19 cellular contexts compared by ENCODE assay signal in genomic region chr2:227511239-227511930, GRCh38. TPM values are rescaled to one million over a fixed set of nuclear protein-coding genes. Genes with fewer than 3 reads are reported as not detected.
DNase-seq lines count a peak whose midpoint lies in the region; ATAC-seq, FAIRE-seq and TF ChIP-seq lines count a peak whose summit lies in the region.
"Had no signal": no experiment of that assay in that cellular context is flagged by ENCODE, and none has a peak within 500 bp of the region (broad histone marks: within the 10 kb centered on the region; RNA-seq: fewer than 3 reads in every experiment).

No MANE protein-coding gene starts in this region.

- no peak for DNase-seq in GM12891 (ENCODE audit: insufficient read length, low spot score)
- DNase-seq in K562 (ENCODE audit: extremely low read depth in 1 of 4, low spot score in 3 of 4), result peak in 3 of 4 experiments; percentile 9 to 60 (median 34)
- DNase-seq in left colon, result no peak
- no peak for DNase-seq in MG63
- DNase-seq in NCI-H226, result no peak
- no peak for DNase-seq in PC-3
- DNase-seq in activated CD4-positive, alpha-beta T cell treated with anti-CD3 and anti-CD28 coated beads for 4 hours, result no peak
- DNase-seq: activated CD4-positive, CD25-positive, alpha-beta regulatory T cell treated with anti-CD3 and anti-CD28 coated beads, Interleukin-2, amount 50 U/mL, for 72 hours; activated naive CD8-positive, alpha-beta T cell treated with anti-CD3 and anti-CD28 coated beads, Interleukin-2, amount 50 U/mL, for 24 hours; cortex of kidney; DMS79 treated with DMSO at 0.1 percent for 48 hours; HCEC 1CT; NCI-H524; psoas muscle; stimulated activated CD4-positive, alpha-beta T cell treated with anti-CD3 and anti-CD28 coated beads, Interleukin-1b, Interleukin-23, amount 100 ng/mL, for 48 hours; T-helper 9 cell had no signal

- ATAC-seq in K562, result peak; percentile 78
- ATAC-seq in left colon, result peak; percentile 47
- no peak for ATAC-seq in PC-3
- ATAC-seq: activated naive CD8-positive, alpha-beta T cell treated with anti-CD3 and anti-CD28 coated beads, Interleukin-2, amount 50 U/mL, for 24 hours; gastroesophageal sphincter; stimulated activated memory B cell treated with anti-CD40 and anti-IgM and Interleukin-4, amounts not matched to agents 10 μg/mL and 1 μg/mL and 100 μg/mL, for 72 hours had no signal

- H2AFZ ChIP-seq in K562 (ENCODE audit: low read depth, low read length) (no peak overlapping the region), PC-3 (ENCODE audit: low read length) (no peak overlapping the region)

- no peak for TF ChIP-seq RAD21 in K562 (CRISPR knock-in tag; conservative IDR thresholded peaks at IDR 0.05 in 1 of 2, IDR thresholded peaks at IDR 0.05 in 1 of 2)

- H3K4me3 ChIP-seq in K562, result no peak overlapping the region
- no peak overlapping the region for H3K4me3 ChIP-seq in MG63
- H3K4me3 ChIP-seq in PC-3 (ENCODE audit: low read length), result no peak overlapping the region
- H3K4me3 ChIP-seq: gastroesophageal sphincter, psoas muscle had no signal

- BruUV-seq in K562 (replicated peaks; lab: Mats Ljungman, UMichigan) (no TSS peak), PC-3 (replicated peaks; lab: Mats Ljungman, UMichigan) (no TSS peak)

- H4K20me1 ChIP-seq in K562 (replicated peaks; ENCODE audit: control insufficient read depth, insufficient read depth, low read length), result peaks cover 20% of the 10 kb centered on the region; the same call in 1 of the 2 replicates
- H4K20me1 ChIP-seq in PC-3 (ENCODE audit: low read length), result peaks cover 57% of the 10 kb centered on the region

- in situ Hi-C loops in K562 (cut with MboI), result no loop called here

- no peaks in the 10 kb centered on the region for H3K27me3 ChIP-seq in K562 (ENCODE audit: control insufficient read depth in 2 of 2, insufficient read depth in 2 of 2, low read length in 2 of 2)
- H3K27me3 ChIP-seq in MG63, result no peaks in the 10 kb centered on the region
- H3K27me3 ChIP-seq in PC-3 (ENCODE audit: low read length), result no peaks in the 10 kb centered on the region
- H3K27me3 ChIP-seq: gastroesophageal sphincter had no signal

- H3K9me2 ChIP-seq in PC-3 (replicated peaks; ENCODE audit: low read length), result no peaks in the 10 kb centered on the region

- POLR2A ChIA-PET in K562 (lab: Yijun Ruan, JAX) (interaction anchor here (0.6 kb wide), 1 partner anchor 56 kb away, joined by 3 read pairs; no protein-coding TSS in a partner anchor), PC-3 (lab: Charles Lee; ENCODE audit: unreplicated experiment) (no interaction called here)

- CTCF ChIA-PET in K562 (lab: Yijun Ruan, JAX; ENCODE audit: low intra/inter-chr PET ratio), result no interaction called here
- CTCF ChIA-PET in PC-3 (lab: Charles Lee), result no interaction called here

- TF ChIP-seq POLR2A in GM12891 (IDR thresholded peaks at IDR 0.05; ENCODE audit: low read depth, low read length) (no peak), K562 (conservative IDR thresholded peaks at IDR 0.05) (no peak)

- H3K4me1 ChIP-seq in K562 (replicated peaks in 1 of 2; ENCODE audit: control insufficient read depth in 2 of 2, insufficient read depth in 2 of 2, low read length in 2 of 2) (peaks cover 0 to 23% of the 10 kb centered on the region in 2 experiments; a peak in 3 of 5 replicates), PC-3 (ENCODE audit: insufficient read depth, low read length) (peaks cover 30% of the 10 kb centered on the region)

- H3K27ac ChIP-seq in 22Rv1 (peak overlapping the region; percentile 50), K562 (ENCODE audit: extremely low read depth, low read depth, low read length) (peak overlapping the region; percentile 61; the same call in 1 of the 3 replicates), PC-3 (ENCODE audit: low read length) (no peak overlapping the region)
- H3K27ac ChIP-seq: gastroesophageal sphincter, psoas muscle had no signal

- H3K9me3 ChIP-seq in K562 (replicated peaks; ENCODE audit: control insufficient read depth, insufficient read depth, low read depth, low read length) (no peaks in the 10 kb centered on the region), MG63 (no peaks in the 10 kb centered on the region), PC-3 (ENCODE audit: low read length) (no peaks in the 10 kb centered on the region)
- H3K9me3 ChIP-seq: gastroesophageal sphincter, psoas muscle had no signal

- no peaks in the 10 kb centered on the region for H3K9me1 ChIP-seq in K562 (ENCODE audit: control insufficient read depth, insufficient read depth, low read length)

- H3F3A ChIP-seq in PC-3 (ENCODE audit: low read length, unreplicated experiment), result no peaks in the 10 kb centered on the region

- no peak for TF ChIP-seq CTCF in 22Rv1 (IDR thresholded peaks at IDR 0.05)
- TF ChIP-seq CTCF in K562 (IDR thresholded peaks at IDR 0.05 in 2 of 3, conservative IDR thresholded peaks at IDR 0.05 in 1 of 3; ENCODE audit: insufficient read depth in 2 of 3, low read depth in 1 of 3, low read length in 3 of 3), result no peak
- no peak for TF ChIP-seq CTCF in PC-3 (conservative IDR thresholded peaks at IDR 0.05; ENCODE audit: low read depth, low read length)

- H3K36me3 ChIP-seq in K562 (ENCODE audit: control insufficient read depth, insufficient read depth, low read length), result peaks cover 6% of the 10 kb centered on the region; the same call in 2 of the 3 replicates
- H3K36me3 ChIP-seq in MG63, result peaks cover 2% of the 10 kb centered on the region; the same call in 1 of the 2 replicates
- H3K36me3 ChIP-seq in PC-3 (ENCODE audit: low read depth, low read length), result no peaks in the 10 kb centered on the region
- H3K36me3 ChIP-seq: gastroesophageal sphincter had no signal

- H3K4me2 ChIP-seq in K562 (ENCODE audit: insufficient read depth, low read length), result no peak overlapping the region; the same call in 1 of the 2 replicates
- no peak overlapping the region for H3K4me2 ChIP-seq in PC-3 (ENCODE audit: low read length)

- H3K9ac ChIP-seq in K562 (ENCODE audit: insufficient read depth in 1 of 2, low read depth in 2 of 2, low read length in 2 of 2) (no peak overlapping the region), PC-3 (ENCODE audit: low read length) (no peak overlapping the region)

- FAIRE-seq in GM12891 (lab: Jason Lieb, UNC) (peak; percentile 81), K562 (lab: Jason Lieb, UNC) (peak; percentile 71)

- TF ChIP-seq EP300 in K562 (IDR thresholded peaks at IDR 0.05; ENCODE audit: low read length), result no peak

- WGBS in K562 (ENCODE audit: insufficient coverage, low coverage, missing lambda C conversion rate), result 25% methylated on average over 4 of the region's 4 CpGs

- intact Hi-C loops in K562 (cut with micrococcal nuclease), result loop anchor here (5.0 kb wide), 1 partner anchor 39 kb away; the partner anchor contains the start of gene AGFG1
- intact Hi-C loops in left colon (cut with DNase I, micrococcal nuclease), result no loop called here
- intact Hi-C loops in PC-3 (cut with micrococcal nuclease), result no loop called here

- H3K79me2 ChIP-seq in K562 (ENCODE audit: control insufficient read depth, insufficient read depth, low read length), result peaks cover 99% of the 10 kb centered on the region
- peaks cover 100% of the 10 kb centered on the region for H3K79me2 ChIP-seq in PC-3 (ENCODE audit: low read length)

TF ChIP-seq in GM12891, 5 proteins besides CTCF, POLR2A, EP300 and RAD21:
- no peak for TF ChIP-seq POLR2AphosphoS5 (IDR thresholded peaks at IDR 0.05; ENCODE audit: low read depth, low read length)
- no peak for TF ChIP-seq POU2F2 (IDR thresholded peaks at IDR 0.05; ENCODE audit: low read depth, low read length)
- TF ChIP-seq PAX5 (IDR thresholded peaks at IDR 0.05; ENCODE audit: insufficient read depth, low read length, severe bottlenecking), result no peak
- TF ChIP-seq SPI1 (IDR thresholded peaks at IDR 0.05; ENCODE audit: low read depth, low read length), result no peak

TF ChIP-seq in K562, 482 proteins besides CTCF, POLR2A, EP300 and RAD21 (continues in another document):
- TF ChIP-seq ZNF717 (CRISPR knock-in tag; IDR thresholded peaks at IDR 0.05) (no peak), KLF13 (tag; IDR thresholded peaks at IDR 0.05; ENCODE audit: borderline replicate concordance, low read depth) (0 out of 2 replicates have a peak, but pooled peaks have one; percentile 27), CREM (IDR thresholded peaks at IDR 0.05; ENCODE audit: low read depth) (peak; percentile 79)

RNA-seq across cellular contexts. Expression of gene AGFG1, which starts 39.4 kb away (rescaled TPM):
- 46.8 TPM for polyA plus RNA-seq in GM12891 (2012; ENCODE audit: low read depth, missing spikeins)
- total RNA-seq in K562 (2011; cell fraction: chromatin; rRNA removed; ENCODE audit: low replicate concordance), result 31.0 and 37.9 TPM in 2 replicates
- total RNA-seq in K562 (2011; cell fraction: nucleolus; rRNA removed), result 14.8 and 17.1 TPM in 2 replicates
- total RNA-seq in K562 (2011; cell fraction: nucleoplasm; rRNA removed), result 16.6 and 31.9 TPM in 2 replicates
- total RNA-seq in K562 (2014; rRNA removed), result 18.1 and 27.0 TPM in 2 replicates
- total RNA-seq in K562 (2014; rRNA removed; fragmentation: Illumina TruSeq; extraction: Trizol), result 38.1 and 47.1 TPM in 2 replicates
- 37.4 and 37.9 TPM in 2 replicates for total RNA-seq in K562 (2015; rRNA removed; fragmentation: Illumina TruSeq; extraction: Trizol)
- total RNA-seq in K562 (2021), result 51.2 and 51.3 TPM in 2 replicates
- polyA plus RNA-seq in K562 (2011; rRNA removed), result 79.5 and 97.5 TPM in 2 replicates
- polyA plus RNA-seq in K562 (2011; cell fraction: cytosol; rRNA removed), result 88.8 TPM in 2 replicates
- 65.1 and 73.6 TPM in 2 replicates for polyA plus RNA-seq in K562 (2011; cell fraction: nucleus; rRNA removed)
- 27.7 and 28.0 TPM in 2 replicates for polyA plus RNA-seq in K562 (2012)
- polyA plus RNA-seq in K562 (2014; fragmentation: Illumina TruSeq; extraction: Trizol), result 35.3 and 36.0 TPM in 2 replicates
- 10 to 100 TPM; 11.2 to 14.0 TPM for polyA plus RNA-seq in K562 (2014; fragmentation: Nextera tagmentation; extraction: Ambion mirVana)
- polyA plus RNA-seq in K562 (2014; rRNA removed), result 17.1 and 28.7 TPM in 2 replicates
- 120 and 162 TPM in 2 replicates for polyA minus RNA-seq in K562 (2011; rRNA and poly(A)+ RNA removed)
- polyA minus RNA-seq in K562 (2011; cell fraction: cytosol; rRNA and poly(A)+ RNA removed), result 42.0 and 75.2 TPM in 2 replicates
- polyA minus RNA-seq in K562 (2011; cell fraction: nucleus; rRNA and poly(A)+ RNA removed), result 19.5 and 36.4 TPM in 2 replicates
- total RNA-seq in left colon, result 10 to 100 TPM; 64.6 to 77.3 TPM
- 68.6 and 100 TPM in 2 replicates for total RNA-seq in MG63 (2014; rRNA removed; shearing (Covaris generic); ENCODE audit: low replicate concordance)
- 44.0 and 56.3 TPM in 2 replicates for total RNA-seq in PC-3 (2014; rRNA removed)

Comparison
In these comparisons a context has a peak if more than half of its experiments do, and no peak if none do; other contexts are left out.
1. DNase-seq: peak in K562 (3 of 4); none in GM12891 (single experiment), left colon (0 of 2), MG63 (single experiment), NCI-H226 (single experiment), PC-3 (single experiment) and activated CD4-positive, alpha-beta T cell treated with anti-CD3 and anti-CD28 coated beads for 4 hours (0 of 2).